Comparison of ENCODE assay signal across 1 cellular context in the genomic region with DNA sequence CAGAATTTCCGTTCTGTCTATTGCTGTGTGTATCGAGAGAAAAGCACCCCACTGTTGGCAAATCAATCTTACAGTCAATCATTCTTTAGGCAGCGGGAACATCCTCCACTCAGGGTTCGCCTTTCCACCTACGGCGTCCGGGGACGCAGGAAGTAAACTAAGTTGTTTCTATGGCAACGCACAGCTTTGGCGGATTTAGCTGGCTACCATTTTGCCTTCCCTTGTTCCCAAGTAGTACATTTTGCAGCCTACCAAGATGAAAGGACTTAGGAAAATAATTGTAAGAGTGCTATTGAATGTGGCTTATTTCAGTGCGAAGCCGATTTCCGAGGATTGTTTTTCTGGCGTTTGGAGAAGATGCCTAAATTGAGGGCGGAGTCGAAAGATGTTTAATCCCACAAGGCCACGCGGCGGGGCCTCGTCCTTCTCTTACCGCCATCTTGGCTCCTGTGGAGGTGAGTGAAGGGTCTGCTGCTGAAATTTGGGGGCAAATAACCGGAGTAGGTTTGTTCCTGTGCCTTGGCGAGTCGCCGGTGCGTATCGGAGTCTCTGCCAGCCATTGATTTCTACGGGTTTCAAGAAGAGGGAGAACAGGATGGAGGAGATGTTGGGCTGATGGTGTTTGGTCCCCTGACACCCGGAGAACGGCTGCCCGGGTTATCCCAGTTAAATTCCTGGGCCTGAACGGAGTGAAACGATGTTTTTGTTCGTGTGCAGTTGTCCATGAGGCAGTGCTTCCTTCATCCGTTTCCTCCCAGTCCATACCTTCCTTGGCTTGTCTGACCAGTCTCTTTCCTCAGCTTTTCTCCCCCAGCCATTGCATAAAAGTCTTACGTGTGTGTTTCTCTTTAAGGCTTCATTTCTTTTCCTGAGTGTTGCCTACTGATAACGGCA.
TF ChIP-seq lines count a peak whose summit lies in the region.

A gene (plus strand): TSS at position 424 of the 894 bp plus-strand sequence. CDS start 778 bp downstream, outside the sequence.

TF ChIP-seq in A549, 52 proteins besides CTCF, POLR2A, EP300 and RAD21 (continued from another document):
- TF ChIP-seq NFE2L2 (conservative IDR thresholded peaks at IDR 0.05; ENCODE audit: low read length): no peak
- TF ChIP-seq, protein P1, sequence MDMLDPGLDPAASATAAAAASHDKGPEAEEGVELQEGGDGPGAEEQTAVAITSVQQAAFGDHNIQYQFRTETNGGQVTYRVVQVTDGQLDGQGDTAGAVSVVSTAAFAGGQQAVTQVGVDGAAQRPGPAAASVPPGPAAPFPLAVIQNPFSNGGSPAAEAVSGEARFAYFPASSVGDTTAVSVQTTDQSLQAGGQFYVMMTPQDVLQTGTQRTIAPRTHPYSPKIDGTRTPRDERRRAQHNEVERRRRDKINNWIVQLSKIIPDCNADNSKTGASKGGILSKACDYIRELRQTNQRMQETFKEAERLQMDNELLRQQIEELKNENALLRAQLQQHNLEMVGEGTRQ (IDR thresholded peaks at IDR 0.05): no peak
- no peak; the same call in 1 of the 2 replicates for TF ChIP-seq KDM5A (IDR thresholded peaks at IDR 0.05)
- TF ChIP-seq JUN (IDR thresholded peaks at IDR 0.05): peak; percentile 82 to 92; a peak in 4 of 5 replicates
- TF ChIP-seq HEYL (CRISPR knock-in tag; IDR thresholded peaks at IDR 0.05): no peak
- TF ChIP-seq HOXB5 (CRISPR knock-in tag; IDR thresholded peaks at IDR 0.05): 0 out of 2 replicates have a peak, but pooled peaks have one; percentile 61
- no peak for TF ChIP-seq JUNB (IDR thresholded peaks at IDR 0.05)
- no peak for TF ChIP-seq MAZ (IDR thresholded peaks at IDR 0.05; ENCODE audit: borderline replicate concordance, low read depth, low read length)
- no peak for TF ChIP-seq GATA3 (IDR thresholded peaks at IDR 0.05; ENCODE audit: borderline replicate concordance)
- TF ChIP-seq TFCP2L1 (CRISPR knock-in tag; IDR thresholded peaks at IDR 0.05): no peak
- peak; percentile 92 for TF ChIP-seq MYC (IDR thresholded peaks at IDR 0.05; ENCODE audit: borderline replicate concordance, low read length)
- TF ChIP-seq, protein P2, sequence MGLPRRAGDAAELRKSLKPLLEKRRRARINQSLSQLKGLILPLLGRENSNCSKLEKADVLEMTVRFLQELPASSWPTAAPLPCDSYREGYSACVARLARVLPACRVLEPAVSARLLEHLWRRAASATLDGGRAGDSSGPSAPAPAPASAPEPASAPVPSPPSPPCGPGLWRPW (IDR thresholded peaks at IDR 0.05): no peak
- TF ChIP-seq, protein P3, sequence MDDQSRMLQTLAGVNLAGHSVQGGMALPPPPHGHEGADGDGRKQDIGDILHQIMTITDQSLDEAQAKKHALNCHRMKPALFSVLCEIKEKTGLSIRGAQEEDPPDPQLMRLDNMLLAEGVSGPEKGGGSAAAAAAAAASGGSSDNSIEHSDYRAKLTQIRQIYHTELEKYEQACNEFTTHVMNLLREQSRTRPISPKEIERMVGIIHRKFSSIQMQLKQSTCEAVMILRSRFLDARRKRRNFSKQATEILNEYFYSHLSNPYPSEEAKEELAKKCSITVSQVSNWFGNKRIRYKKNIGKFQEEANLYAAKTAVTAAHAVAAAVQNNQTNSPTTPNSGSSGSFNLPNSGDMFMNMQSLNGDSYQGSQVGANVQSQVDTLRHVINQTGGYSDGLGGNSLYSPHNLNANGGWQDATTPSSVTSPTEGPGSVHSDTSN (IDR thresholded peaks at IDR 0.05): 0 out of 2 replicates have a peak, but pooled peaks have one; percentile 22
